Comparison of ENCODE assay signal across 22 cellular contexts in the genomic region with DNA sequence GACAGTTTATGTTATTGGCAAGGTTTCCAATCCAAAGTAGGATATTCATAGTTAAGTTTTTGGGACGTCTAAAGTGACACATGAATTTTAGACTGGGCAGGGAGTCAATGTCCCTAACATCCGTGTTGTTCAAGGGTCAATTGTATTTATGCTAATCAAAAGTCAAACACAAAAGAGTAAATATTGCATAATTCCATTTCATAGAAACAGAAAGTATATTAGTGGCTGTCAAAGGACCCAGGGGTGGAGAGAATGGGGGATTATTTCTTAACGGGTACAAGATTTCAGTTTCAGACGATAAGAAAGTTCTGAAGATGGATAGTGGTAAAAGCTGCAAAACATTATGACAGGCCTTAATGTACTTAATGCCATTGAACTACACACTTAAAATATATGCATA.
DNase-seq lines count a peak whose midpoint lies in the region; ATAC-seq and TF ChIP-seq lines count a peak whose summit lies in the region.
"Had no signal": no experiment of that assay in that cellular context is flagged by ENCODE, and none has a peak within 500 bp of the region (broad histone marks: within the 10 kb centered on the region; RNA-seq: fewer than 3 reads in every experiment).

No MANE protein-coding gene starts in this region.

- H3K36me3 Mint-ChIP-seq in CD8-positive, alpha-beta T cell, result no peaks in the 10 kb centered on the region
- H3K36me3 Mint-ChIP-seq: CD4-positive, CD25-positive, alpha-beta regulatory T cell had no signal

- H3K9me3 ChIP-seq in body of pancreas (no peaks in the 10 kb centered on the region), right lobe of liver (no peaks in the 10 kb centered on the region)
- H3K9me3 ChIP-seq in CD8-positive, alpha-beta T cell (ENCODE audit: low read length), result no peaks in the 10 kb centered on the region
- H3K9me3 ChIP-seq: BLaER1, SK-N-SH had no signal

- TF ChIP-seq CTCF in body of pancreas (IDR thresholded peaks at IDR 0.05), result no peak
- no peak for TF ChIP-seq CTCF in right lobe of liver (IDR thresholded peaks at IDR 0.05)
- no peak for TF ChIP-seq CTCF in CD8-positive, alpha-beta T cell (IDR thresholded peaks at IDR 0.05)

- CTCF ChIA-PET in CD8-positive, alpha-beta T cell (lab: Charles Lee), result no interaction called here

- no peak for TF ChIP-seq POLR2A in body of pancreas (IDR thresholded peaks at IDR 0.05)
- TF ChIP-seq POLR2A in right lobe of liver (IDR thresholded peaks at IDR 0.05), result no peak

- H3K36me3 ChIP-seq in body of pancreas (replicated peaks in 1 of 2; ENCODE audit: insufficient read depth in 1 of 2, low read depth in 2 of 2) (no peaks in the 10 kb centered on the region), right lobe of liver (no peaks in the 10 kb centered on the region)
- H3K36me3 ChIP-seq in CD8-positive, alpha-beta T cell (ENCODE audit: insufficient read depth, low read length), result no peaks in the 10 kb centered on the region
- H3K36me3 ChIP-seq: BLaER1 had no signal

- ATAC-seq in body of pancreas (peak; percentile 79), right lobe of liver (peak; percentile 77 to 90 (median 81))
- no peak for ATAC-seq in CD8-positive, alpha-beta T cell
- ATAC-seq: HCT116, Panc1 had no signal

- WGBS in body of pancreas, 2 donors, result 17 to 21% methylated on average over 4 of the region's 4 CpGs
- 19% methylated on average over 4 of the region's 4 CpGs for WGBS in right lobe of liver (ENCODE audit: insufficient coverage, low coverage, low lambda C conversion rate, missing lambda C conversion rate)

- H3K4me1 ChIP-seq in body of pancreas (peaks cover 9% of the 10 kb centered on the region), right lobe of liver (peaks cover 0 to 35% (median 0%) of the 10 kb centered on the region in 4 donors)
- no peaks in the 10 kb centered on the region for H3K4me1 ChIP-seq in CD8-positive, alpha-beta T cell (ENCODE audit: insufficient read depth, low read length)
- H3K4me1 ChIP-seq: BLaER1 had no signal

- H3K9me3 Mint-ChIP-seq in CD8-positive, alpha-beta T cell, result no peaks in the 10 kb centered on the region

- H3K4me3 ChIP-seq in body of pancreas (no peak overlapping the region), right lobe of liver (peak overlapping the region in 2 of 3 donors; percentile 5 to 25)
- H3K4me3 ChIP-seq in CD8-positive, alpha-beta T cell (ENCODE audit: low read depth, low read length), result no peak overlapping the region
- H3K4me3 ChIP-seq: BLaER1 had no signal

- H3K27ac ChIP-seq in body of pancreas (no peak overlapping the region), right lobe of liver (peak overlapping the region; percentile 32 to 80 (median 60))
- H3K27ac ChIP-seq in CD8-positive, alpha-beta T cell (ENCODE audit: low read depth, low read length), result no peak overlapping the region
- H3K27ac ChIP-seq: BLaER1, RWPE1 had no signal

- no peak overlapping the region for H3K27ac Mint-ChIP-seq in CD8-positive, alpha-beta T cell
- H3K27ac Mint-ChIP-seq: CD4-positive, CD25-positive, alpha-beta regulatory T cell had no signal

- peak; percentile 0 for DNase-seq in SHP77 treated with DMSO at 0.1 percent for 48 hours (lab: John Stamatoyannopoulos, UW)
- no peak for DNase-seq in SHP77 (lab: John Stamatoyannopoulos, UW)
- peak in 2 of 4 donors; percentile 5 to 29 for DNase-seq in body of pancreas
- DNase-seq in right lobe of liver, result peak in 1 of 3 donors; percentile 45
- DNase-seq in AG08396 (ENCODE audit: low spot score), result no peak
- no peak for DNase-seq in stimulated activated CD4-positive, alpha-beta T cell treated with anti-CD3 and anti-CD28 coated beads, Interleukin-15, amount 100 ng/mL, for 24 hours
- no peak for DNase-seq in CD8-positive, alpha-beta T cell
- no peak for DNase-seq in SIG-M5 treated with dmso at 0.1 percent for 504 hours (lab: John Stamatoyannopoulos, UW; ENCODE audit: unreplicated experiment)
- DNase-seq: CD4-positive, CD25-positive, alpha-beta regulatory T cell; DMS79 treated with DMSO at 0.1 percent for 48 hours; GF-D8; NCI-H1092; NCI-H1417 treated with DMSO at 0.1 percent for 48 hours; NCI-H1694 treated with DMSO at 0.1 percent for 48 hours; NCI-H2107; NCI-H524; SIG-M5; SK-N-SH had no signal

- H3K27me3 ChIP-seq in body of pancreas (no peaks in the 10 kb centered on the region), right lobe of liver (no peaks in the 10 kb centered on the region)
- H3K27me3 ChIP-seq in CD8-positive, alpha-beta T cell (ENCODE audit: insufficient read depth, low read length), result no peaks in the 10 kb centered on the region
- H3K27me3 ChIP-seq: BLaER1 had no signal

- no peaks in the 10 kb centered on the region for H3K27me3 Mint-ChIP-seq in CD8-positive, alpha-beta T cell (ENCODE audit: low read depth)
- H3K27me3 Mint-ChIP-seq: CD4-positive, CD25-positive, alpha-beta regulatory T cell had no signal

- intact Hi-C loops in body of pancreas (cut with DNase I), result no loop called here
- intact Hi-C loops in right lobe of liver (cut with DNase I), result no loop called here
- intact Hi-C loops in CD8-positive, alpha-beta T cell (cut with DNase I, micrococcal nuclease), result no loop called here

- no peak overlapping the region for H3K4me3 Mint-ChIP-seq in CD8-positive, alpha-beta T cell
- H3K4me3 Mint-ChIP-seq: CD4-positive, CD25-positive, alpha-beta regulatory T cell had no signal

- H3K4me1 Mint-ChIP-seq in CD8-positive, alpha-beta T cell (ENCODE audit: low read depth), result no peaks in the 10 kb centered on the region
- H3K4me1 Mint-ChIP-seq: CD4-positive, CD25-positive, alpha-beta regulatory T cell had no signal

- POLR2A ChIA-PET in CD8-positive, alpha-beta T cell (lab: Charles Lee), result no interaction called here

Comparison
In these comparisons a context has a peak if more than half of its experiments do, and no peak if none do; other contexts are left out.
1. H3K27ac ChIP-seq: peak in right lobe of liver (3 of 3); none in body of pancreas (0 of 4) and CD8-positive, alpha-beta T cell (single experiment).
2. H3K4me3 ChIP-seq: peak in right lobe of liver (2 of 3); none in body of pancreas (0 of 2) and CD8-positive, alpha-beta T cell (single experiment).